ENCODE assay signal across 8 cellular contexts in genomic region chr7:139360210-139360947, GRCh38. TPM values are rescaled to one million over a fixed set of nuclear protein-coding genes. Genes with fewer than 3 reads are reported as not detected.
DNase-seq lines count a peak whose midpoint lies in the region; ATAC-seq, FAIRE-seq and TF ChIP-seq lines count a peak whose summit lies in the region.

No MANE protein-coding gene starts in this region.

- H3K9me3 Mint-ChIP-seq in T-helper 2 cell treated with Interferon-gamma antibody and Interleukin-4, amounts not matched to agents 5 μg/mL and 100 μg/mL, for 36 hours, result no peaks in the 10 kb centered on the region

- H3K36me3 Mint-ChIP-seq in T-helper 2 cell treated with Interferon-gamma antibody and Interleukin-4, amounts not matched to agents 5 μg/mL and 100 μg/mL, for 36 hours (ENCODE audit: low read depth), result peaks cover 26% of the 10 kb centered on the region

- TF ChIP-seq CTCF in ascending aorta (IDR thresholded peaks at IDR 0.05), result no peak

- FAIRE-seq in urothelium cell line (lab: Jason Lieb, UNC), result no peak

- peaks cover 36% of the 10 kb centered on the region for H3K4me1 Mint-ChIP-seq in T-helper 2 cell treated with Interferon-gamma antibody and Interleukin-4, amounts not matched to agents 5 μg/mL and 100 μg/mL, for 36 hours (ENCODE audit: low read depth)

- ATAC-seq in GM18505 (IDR thresholded peaks at IDR 0.05; ENCODE audit: unreplicated experiment), result peak; percentile 70
- peak; percentile 67 for ATAC-seq in HG02943 (IDR thresholded peaks at IDR 0.05; ENCODE audit: low read depth, unreplicated experiment)
- ATAC-seq in right cardiac atrium, result peak; percentile 93

- H3K27me3 Mint-ChIP-seq in T-helper 2 cell treated with Interferon-gamma antibody and Interleukin-4, amounts not matched to agents 5 μg/mL and 100 μg/mL, for 36 hours (ENCODE audit: low read depth), result no peaks in the 10 kb centered on the region

- no peaks in the 10 kb centered on the region for H3K27me3 ChIP-seq in ascending aorta
- no peaks in the 10 kb centered on the region for H3K27me3 ChIP-seq in right cardiac atrium (ENCODE audit: control insufficient read depth, insufficient read depth)

- H3K27ac ChIP-seq in ascending aorta (peak overlapping the region; percentile 100), right cardiac atrium (ENCODE audit: low read length) (peak overlapping the region; percentile 92)

- H3K4me3 ChIP-seq in ascending aorta (peak overlapping the region; percentile 86 to 96), right cardiac atrium (ENCODE audit: low read length) (peak overlapping the region; percentile 80)

- H3K4me1 ChIP-seq in ascending aorta, result peaks cover 0 to 26% of the 10 kb centered on the region in 2 donors
- H3K4me1 ChIP-seq in right cardiac atrium (ENCODE audit: control insufficient read depth, insufficient read depth, low read length), result peaks cover 7% of the 10 kb centered on the region

- peak; percentile 83 for DNase-seq in NCI-H187 treated with DMSO at 0.1 percent for 48 hours (lab: John Stamatoyannopoulos, UW)
- peak; percentile 98 for DNase-seq in T-helper 2 cell treated with Interferon-gamma antibody and Interleukin-4, amounts not matched to agents 5 μg/mL and 100 μg/mL, for 36 hours (ENCODE audit: low spot score)
- peak; percentile 94 to 98 for DNase-seq in ascending aorta (ENCODE audit: low spot score in 2 of 2)
- DNase-seq in right cardiac atrium, result peak; percentile 96 to 99 (median 98)
- peak; percentile 84 for DNase-seq in pulmonary artery endothelial cell (ENCODE audit: low read depth, low spot score)
- peak; percentile 93 for DNase-seq in urothelium cell line (ENCODE audit: low spot score)

- H3K4me3 Mint-ChIP-seq in T-helper 2 cell treated with Interferon-gamma antibody and Interleukin-4, amounts not matched to agents 5 μg/mL and 100 μg/mL, for 36 hours, result peak overlapping the region; percentile 97

- peaks cover 0 to 7% of the 10 kb centered on the region in 2 donors for H3K36me3 ChIP-seq in ascending aorta

- peak; percentile 48 for TF ChIP-seq POLR2A in GM18505 (IDR thresholded peaks at IDR 0.05; ENCODE audit: borderline replicate concordance, extremely low read depth, insufficient read depth, insufficient read length)

- intact Hi-C loops in ascending aorta (cut with DNase I), result loop anchor here (1.0 kb wide), 1 partner anchor 129 kb away; the partner anchor contains the start of gene UBN2
- intact Hi-C loops in right cardiac atrium (cut with DNase I), result no loop called here

- H3K9me3 ChIP-seq in ascending aorta, result no peaks in the 10 kb centered on the region
- no peaks in the 10 kb centered on the region for H3K9me3 ChIP-seq in right cardiac atrium (ENCODE audit: control insufficient read depth, low read length)

- H3K27ac Mint-ChIP-seq in T-helper 2 cell treated with Interferon-gamma antibody and Interleukin-4, amounts not matched to agents 5 μg/mL and 100 μg/mL, for 36 hours, result peak overlapping the region; percentile 100

- under 1% methylated on average over 47 of the region's 47 CpGs for WGBS in right cardiac atrium

RNA-seq across cellular contexts. Expression of gene LUC7L2, which starts 0.7 kb away (rescaled TPM):
- 41.0 TPM for total RNA-seq in ascending aorta
- 10 to 100 TPM; 49.3 to 58.3 (median 54.7) TPM for total RNA-seq in right cardiac atrium
- 34.1 TPM for polyA plus RNA-seq in right cardiac atrium
- 33.0 and 47.8 TPM in 2 replicates for total RNA-seq in pulmonary artery endothelial cell

RNA-seq across cellular contexts. Expression of gene FMC1, which starts 19.2 kb away (rescaled TPM):
- not detected for total RNA-seq in ascending aorta
- 10 to 100 TPM; 30.7 to 51.3 (median 43.7) TPM for total RNA-seq in right cardiac atrium
- 67.4 TPM for polyA plus RNA-seq in right cardiac atrium
- 6.7 and 10.0 TPM in 2 replicates for total RNA-seq in pulmonary artery endothelial cell

Comparison
In these comparisons a context has a peak if more than half of its experiments do, and no peak if none do; other contexts are left out.
1. Peak in every context shown above with its lines: DNase-seq, ATAC-seq, H3K4me3 ChIP-seq and H3K27ac ChIP-seq.